In the genomic region with DNA sequence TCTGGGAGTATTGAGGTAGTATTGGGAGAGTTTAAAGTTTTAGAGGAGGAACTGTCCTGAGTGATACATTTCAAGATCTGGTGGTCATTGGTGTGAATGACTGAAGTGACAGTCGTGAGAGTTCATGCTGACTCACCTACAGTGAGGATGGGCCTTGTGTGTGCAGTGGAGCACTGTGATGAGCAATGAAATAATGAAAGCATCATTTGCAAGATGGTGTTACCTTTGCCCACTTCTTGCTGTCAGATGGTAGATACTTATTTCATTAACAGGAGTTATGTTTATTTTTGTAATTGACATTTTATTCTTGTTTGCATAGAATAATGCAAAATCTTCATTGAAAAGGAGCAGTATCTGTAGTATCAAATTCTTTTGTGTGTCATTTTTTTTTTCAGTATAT, we compare ENCODE assay signal across 1 cellular context.
TF ChIP-seq lines count a peak whose summit lies in the region.

No MANE protein-coding gene starts in this region.

TF ChIP-seq in K562, 482 proteins besides CTCF, POLR2A, EP300 and RAD21 (continued from another document):
- TF ChIP-seq, protein P1, sequence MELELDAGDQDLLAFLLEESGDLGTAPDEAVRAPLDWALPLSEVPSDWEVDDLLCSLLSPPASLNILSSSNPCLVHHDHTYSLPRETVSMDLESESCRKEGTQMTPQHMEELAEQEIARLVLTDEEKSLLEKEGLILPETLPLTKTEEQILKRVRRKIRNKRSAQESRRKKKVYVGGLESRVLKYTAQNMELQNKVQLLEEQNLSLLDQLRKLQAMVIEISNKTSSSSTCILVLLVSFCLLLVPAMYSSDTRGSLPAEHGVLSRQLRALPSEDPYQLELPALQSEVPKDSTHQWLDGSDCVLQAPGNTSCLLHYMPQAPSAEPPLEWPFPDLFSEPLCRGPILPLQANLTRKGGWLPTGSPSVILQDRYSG (tag; conservative IDR thresholded peaks at IDR 0.05; ENCODE audit: low read depth), result peak; percentile 85; the same call in 1 of the 2 replicates
- no peak for TF ChIP-seq JUN (IDR thresholded peaks at IDR 0.05; ENCODE audit: borderline replicate concordance, low read depth, low read length)
- TF ChIP-seq JUN (CRISPR knock-in tag; IDR thresholded peaks at IDR 0.05; ENCODE audit: borderline replicate concordance), result no peak
- no peak for TF ChIP-seq ZNF717 (CRISPR knock-in tag; IDR thresholded peaks at IDR 0.05)
- TF ChIP-seq KLF13 (tag; IDR thresholded peaks at IDR 0.05; ENCODE audit: borderline replicate concordance, low read depth), result 0 out of 2 replicates have a peak, but pooled peaks have one; percentile 26
- TF ChIP-seq, protein P2, sequence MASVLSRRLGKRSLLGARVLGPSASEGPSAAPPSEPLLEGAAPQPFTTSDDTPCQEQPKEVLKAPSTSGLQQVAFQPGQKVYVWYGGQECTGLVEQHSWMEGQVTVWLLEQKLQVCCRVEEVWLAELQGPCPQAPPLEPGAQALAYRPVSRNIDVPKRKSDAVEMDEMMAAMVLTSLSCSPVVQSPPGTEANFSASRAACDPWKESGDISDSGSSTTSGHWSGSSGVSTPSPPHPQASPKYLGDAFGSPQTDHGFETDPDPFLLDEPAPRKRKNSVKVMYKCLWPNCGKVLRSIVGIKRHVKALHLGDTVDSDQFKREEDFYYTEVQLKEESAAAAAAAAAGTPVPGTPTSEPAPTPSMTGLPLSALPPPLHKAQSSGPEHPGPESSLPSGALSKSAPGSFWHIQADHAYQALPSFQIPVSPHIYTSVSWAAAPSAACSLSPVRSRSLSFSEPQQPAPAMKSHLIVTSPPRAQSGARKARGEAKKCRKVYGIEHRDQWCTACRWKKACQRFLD (CRISPR knock-in tag; IDR thresholded peaks at IDR 0.05), result peak; percentile 78
- TF ChIP-seq CREM (IDR thresholded peaks at IDR 0.05; ENCODE audit: low read depth), result no peak
- TF ChIP-seq, protein P3, sequence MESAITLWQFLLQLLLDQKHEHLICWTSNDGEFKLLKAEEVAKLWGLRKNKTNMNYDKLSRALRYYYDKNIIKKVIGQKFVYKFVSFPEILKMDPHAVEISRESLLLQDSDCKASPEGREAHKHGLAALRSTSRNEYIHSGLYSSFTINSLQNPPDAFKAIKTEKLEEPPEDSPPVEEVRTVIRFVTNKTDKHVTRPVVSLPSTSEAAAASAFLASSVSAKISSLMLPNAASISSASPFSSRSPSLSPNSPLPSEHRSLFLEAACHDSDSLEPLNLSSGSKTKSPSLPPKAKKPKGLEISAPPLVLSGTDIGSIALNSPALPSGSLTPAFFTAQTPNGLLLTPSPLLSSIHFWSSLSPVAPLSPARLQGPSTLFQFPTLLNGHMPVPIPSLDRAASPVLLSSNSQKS (CRISPR knock-in tag; IDR thresholded peaks at IDR 0.05), result no peak
- TF ChIP-seq KAT2B (IDR thresholded peaks at IDR 0.05; ENCODE audit: low read depth, low read length), result no peak
- no peak for TF ChIP-seq ETV5 (CRISPR knock-in tag; IDR thresholded peaks at IDR 0.05; ENCODE audit: low read depth)
- TF ChIP-seq, protein P4, sequence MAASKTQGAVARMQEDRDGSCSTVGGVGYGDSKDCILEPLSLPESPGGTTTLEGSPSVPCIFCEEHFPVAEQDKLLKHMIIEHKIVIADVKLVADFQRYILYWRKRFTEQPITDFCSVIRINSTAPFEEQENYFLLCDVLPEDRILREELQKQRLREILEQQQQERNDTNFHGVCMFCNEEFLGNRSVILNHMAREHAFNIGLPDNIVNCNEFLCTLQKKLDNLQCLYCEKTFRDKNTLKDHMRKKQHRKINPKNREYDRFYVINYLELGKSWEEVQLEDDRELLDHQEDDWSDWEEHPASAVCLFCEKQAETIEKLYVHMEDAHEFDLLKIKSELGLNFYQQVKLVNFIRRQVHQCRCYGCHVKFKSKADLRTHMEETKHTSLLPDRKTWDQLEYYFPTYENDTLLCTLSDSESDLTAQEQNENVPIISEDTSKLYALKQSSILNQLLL (CRISPR knock-in tag; IDR thresholded peaks at IDR 0.05; ENCODE audit: borderline replicate concordance), result no peak
- TF ChIP-seq, protein P5, sequence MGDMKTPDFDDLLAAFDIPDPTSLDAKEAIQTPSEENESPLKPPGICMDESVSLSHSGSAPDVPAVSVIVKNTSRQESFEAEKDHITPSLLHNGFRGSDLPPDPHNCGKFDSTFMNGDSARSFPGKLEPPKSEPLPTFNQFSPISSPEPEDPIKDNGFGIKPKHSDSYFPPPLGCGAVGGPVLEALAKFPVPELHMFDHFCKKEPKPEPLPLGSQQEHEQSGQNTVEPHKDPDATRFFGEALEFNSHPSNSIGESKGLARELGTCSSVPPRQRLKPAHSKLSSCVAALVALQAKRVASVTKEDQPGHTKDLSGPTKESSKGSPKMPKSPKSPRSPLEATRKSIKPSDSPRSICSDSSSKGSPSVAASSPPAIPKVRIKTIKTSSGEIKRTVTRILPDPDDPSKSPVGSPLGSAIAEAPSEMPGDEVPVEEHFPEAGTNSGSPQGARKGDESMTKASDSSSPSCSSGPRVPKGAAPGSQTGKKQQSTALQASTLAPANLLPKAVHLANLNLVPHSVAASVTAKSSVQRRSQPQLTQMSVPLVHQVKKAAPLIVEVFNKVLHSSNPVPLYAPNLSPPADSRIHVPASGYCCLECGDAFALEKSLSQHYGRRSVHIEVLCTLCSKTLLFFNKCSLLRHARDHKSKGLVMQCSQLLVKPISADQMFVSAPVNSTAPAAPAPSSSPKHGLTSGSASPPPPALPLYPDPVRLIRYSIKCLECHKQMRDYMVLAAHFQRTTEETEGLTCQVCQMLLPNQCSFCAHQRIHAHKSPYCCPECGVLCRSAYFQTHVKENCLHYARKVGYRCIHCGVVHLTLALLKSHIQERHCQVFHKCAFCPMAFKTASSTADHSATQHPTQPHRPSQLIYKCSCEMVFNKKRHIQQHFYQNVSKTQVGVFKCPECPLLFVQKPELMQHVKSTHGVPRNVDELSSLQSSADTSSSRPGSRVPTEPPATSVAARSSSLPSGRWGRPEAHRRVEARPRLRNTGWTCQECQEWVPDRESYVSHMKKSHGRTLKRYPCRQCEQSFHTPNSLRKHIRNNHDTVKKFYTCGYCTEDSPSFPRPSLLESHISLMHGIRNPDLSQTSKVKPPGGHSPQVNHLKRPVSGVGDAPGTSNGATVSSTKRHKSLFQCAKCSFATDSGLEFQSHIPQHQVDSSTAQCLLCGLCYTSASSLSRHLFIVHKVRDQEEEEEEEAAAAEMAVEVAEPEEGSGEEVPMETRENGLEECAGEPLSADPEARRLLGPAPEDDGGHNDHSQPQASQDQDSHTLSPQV (IDR thresholded peaks at IDR 0.05), result peak; percentile 92
- no peak for TF ChIP-seq GTF2F1 (IDR thresholded peaks at IDR 0.05; ENCODE audit: low read depth, low read length)
- TF ChIP-seq SREBF2 (CRISPR knock-in tag; IDR thresholded peaks at IDR 0.05), result no peak
- TF ChIP-seq NCOR1 (IDR thresholded peaks at IDR 0.05), result no peak
- TF ChIP-seq JUND (IDR thresholded peaks at IDR 0.05; ENCODE audit: borderline replicate concordance, low read depth, low read length), result 0 out of 2 replicates have a peak, but pooled peaks have one; percentile 9
- TF ChIP-seq JUND (tag; IDR thresholded peaks at IDR 0.05; ENCODE audit: borderline replicate concordance, low read depth, low read length), result peak; percentile 68; the same call in 1 of the 3 replicates
- no peak for TF ChIP-seq POLR2B (IDR thresholded peaks at IDR 0.05; ENCODE audit: low read depth, partially characterized antibody)
- no peak for TF ChIP-seq ZNF436 (CRISPR knock-in tag; IDR thresholded peaks at IDR 0.05)
- TF ChIP-seq TCF3 (CRISPR knock-in tag; IDR thresholded peaks at IDR 0.05), result no peak
- TF ChIP-seq ZNF212 (CRISPR knock-in tag; IDR thresholded peaks at IDR 0.05), result no peak
- TF ChIP-seq GTF2A2 (tag; IDR thresholded peaks at IDR 0.05), result peak; percentile 63; the same call in 1 of the 2 replicates
- TF ChIP-seq DMBX1 (CRISPR knock-in tag; IDR thresholded peaks at IDR 0.05; ENCODE audit: borderline replicate concordance), result peak; percentile 75; the same call in 1 of the 2 replicates
- TF ChIP-seq ELF1 (tag; IDR thresholded peaks at IDR 0.05), result no peak
- TF ChIP-seq MXI1 (IDR thresholded peaks at IDR 0.05; ENCODE audit: low read depth, low read length), result no peak
- peak; percentile 38; the same call in 1 of the 2 replicates for TF ChIP-seq ZNF41 (CRISPR knock-in tag; conservative IDR thresholded peaks at IDR 0.05)
- TF ChIP-seq FOXM1 (IDR thresholded peaks at IDR 0.05; ENCODE audit: low read depth), result no peak
- TF ChIP-seq FOXM1 (CRISPR knock-in tag; IDR thresholded peaks at IDR 0.05; ENCODE audit: low read depth), result no peak
- TF ChIP-seq ETV6 (IDR thresholded peaks at IDR 0.05; ENCODE audit: borderline replicate concordance in 1 of 2, low read depth in 2 of 2, low read length in 1 of 2), result no peak
- no peak for TF ChIP-seq ETV6 (CRISPR knock-in tag; IDR thresholded peaks at IDR 0.05; ENCODE audit: borderline replicate concordance)
- TF ChIP-seq ZBTB8A (IDR thresholded peaks at IDR 0.05; ENCODE audit: partially characterized antibody), result no peak
